ENCODE assay signal across 1 cellular context in genomic region chr18:9494778-9495302, GRCh38.
TF ChIP-seq lines count a peak whose summit lies in the region.

No MANE protein-coding gene starts in this region.

TF ChIP-seq in GM12878, 131 proteins besides CTCF, POLR2A, EP300 and RAD21 (continued from another document):
- TF ChIP-seq ZNF592 (IDR thresholded peaks at IDR 0.05) = peak; percentile 78
- TF ChIP-seq BCLAF1 (IDR thresholded peaks at IDR 0.05) = no peak
- TF ChIP-seq IKZF2 (IDR thresholded peaks at IDR 0.05) = peak in 1 of 2 experiments; percentile 27; a peak in 1 of 4 replicates
- TF ChIP-seq RFX5 (IDR thresholded peaks at IDR 0.05; ENCODE audit: low read depth, low read length) = no peak
- TF ChIP-seq ZBTB40 (IDR thresholded peaks at IDR 0.05; ENCODE audit: borderline replicate concordance) = no peak
- peak; percentile 29; the same call in 1 of the 2 replicates for TF ChIP-seq PKNOX1 (IDR thresholded peaks at IDR 0.05)
- TF ChIP-seq BMI1 (IDR thresholded peaks at IDR 0.05; ENCODE audit: borderline replicate concordance) = peak; percentile 71; the same call in 1 of the 2 replicates
- no peak for TF ChIP-seq NFYA (IDR thresholded peaks at IDR 0.05; ENCODE audit: borderline replicate concordance, low read depth, low read length)
- TF ChIP-seq KAT2A (conservative IDR thresholded peaks at IDR 0.05; ENCODE audit: control insufficient read depth, low read depth, low read length) = no peak
- no peak for TF ChIP-seq EZH2 (IDR thresholded peaks at IDR 0.05; ENCODE audit: borderline replicate concordance, control insufficient read depth, low read depth, low read length)
- peak; percentile 73 for TF ChIP-seq RUNX3 (IDR thresholded peaks at IDR 0.05; ENCODE audit: low read length)
- no peak for TF ChIP-seq JUND (IDR thresholded peaks at IDR 0.05; ENCODE audit: low read depth, low read length)
- no peak for TF ChIP-seq TCF7 (IDR thresholded peaks at IDR 0.05; ENCODE audit: borderline replicate concordance)
- TF ChIP-seq ZNF687 (IDR thresholded peaks at IDR 0.05) = peak; percentile 58
- TF ChIP-seq CBX3 (IDR thresholded peaks at IDR 0.05; ENCODE audit: borderline replicate concordance, low read depth) = no peak
- TF ChIP-seq PBX3 (IDR thresholded peaks at IDR 0.05; ENCODE audit: insufficient replicate concordance, low read depth, low read length) = no peak
- 0 out of 2 replicates have a peak, but pooled peaks have one; percentile 21 for TF ChIP-seq IKZF1 (conservative IDR thresholded peaks at IDR 0.05)
- no peak for TF ChIP-seq E2F8 (IDR thresholded peaks at IDR 0.05; ENCODE audit: low read depth, partially characterized antibody)
- no peak for TF ChIP-seq KLF5 (IDR thresholded peaks at IDR 0.05; ENCODE audit: partially characterized antibody)
- TF ChIP-seq MEF2A (IDR thresholded peaks at IDR 0.05; ENCODE audit: insufficient read depth, low read depth, low read length) = no peak
- TF ChIP-seq IRF4 (IDR thresholded peaks at IDR 0.05; ENCODE audit: low read depth, low read length) = no peak
- peak; percentile 56 to 88 for TF ChIP-seq SRF (IDR thresholded peaks at IDR 0.05; ENCODE audit: low read depth in 2 of 2, low read length in 2 of 2)
- no peak for TF ChIP-seq USF1 (IDR thresholded peaks at IDR 0.05; ENCODE audit: borderline replicate concordance, extremely low read length, insufficient read depth, low read depth, low read length)
- no peak for TF ChIP-seq BCL3 (IDR thresholded peaks at IDR 0.05; ENCODE audit: borderline replicate concordance, insufficient read depth, low read depth, low read length, poor library complexity, severe bottlenecking)
- no peak for TF ChIP-seq SMARCA5 (IDR thresholded peaks at IDR 0.05)
- no peak for TF ChIP-seq YBX1 (IDR thresholded peaks at IDR 0.05)
- TF ChIP-seq ZSCAN29 (IDR thresholded peaks at IDR 0.05) = no peak
- TF ChIP-seq CHD4 (IDR thresholded peaks at IDR 0.05) = no peak
- no peak for TF ChIP-seq CHD1 (IDR thresholded peaks at IDR 0.05; ENCODE audit: low read depth, low read length)
- TF ChIP-seq MYB (IDR thresholded peaks at IDR 0.05; ENCODE audit: borderline replicate concordance, low read depth, low read length) = no peak
- no peak for TF ChIP-seq NBN (IDR thresholded peaks at IDR 0.05)
- TF ChIP-seq NR2F1 (conservative IDR thresholded peaks at IDR 0.05) = peak; percentile 77
- no peak for TF ChIP-seq HDGF (IDR thresholded peaks at IDR 0.05)
- TF ChIP-seq TCF12 (IDR thresholded peaks at IDR 0.05; ENCODE audit: low read depth, low read length) = no peak
